Comparison of ENCODE assay signal across 1 cellular context in the genomic region with DNA sequence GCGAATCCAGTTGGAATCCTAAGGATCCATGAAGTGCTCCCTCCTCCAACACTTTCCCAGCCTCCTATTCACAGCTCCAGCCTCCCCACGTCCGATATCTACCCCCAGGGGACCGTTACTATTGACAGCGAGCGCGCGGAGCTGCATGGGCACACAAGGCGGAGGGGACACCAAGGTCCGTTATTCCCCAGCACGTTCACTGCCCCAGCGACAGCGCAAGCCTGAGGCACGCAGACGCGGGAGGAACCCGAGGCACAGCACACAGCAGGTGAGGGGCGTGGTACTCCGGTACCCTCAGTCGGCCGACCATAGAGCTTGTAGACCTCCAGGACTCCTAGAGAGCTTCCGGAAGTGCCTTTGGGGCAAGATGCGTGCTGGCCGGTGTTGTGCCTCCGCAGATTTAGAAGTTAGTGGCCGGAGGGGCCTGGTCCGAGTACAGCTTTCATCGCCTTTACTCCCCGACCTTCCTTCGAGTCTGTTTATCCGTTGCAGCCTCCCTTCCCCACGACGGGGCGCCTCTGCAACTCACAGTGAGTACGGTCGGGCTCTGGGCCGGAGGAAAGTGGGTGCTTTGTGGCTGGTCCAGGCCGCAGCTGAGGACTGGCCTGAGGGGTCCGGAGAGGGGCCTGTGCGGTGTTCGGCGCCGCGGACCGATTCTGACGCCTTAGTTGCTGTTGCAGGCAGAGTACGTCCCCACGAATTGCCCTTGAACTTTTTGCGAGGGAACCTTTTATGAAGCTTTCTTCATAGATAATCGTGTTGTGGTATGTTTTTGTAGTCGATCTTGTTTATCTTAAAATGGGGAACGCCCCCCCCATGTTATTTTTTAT.
A peak's percentile ranks its signal among the peaks of the same experiment; 100 is the strongest.
TF ChIP-seq lines count a peak whose summit lies in the region.

A gene (plus strand): TSS at position 384 of the 830 bp plus-strand sequence. CDS start 6,525 bp downstream, outside the sequence.

TF ChIP-seq in K562, 482 proteins besides CTCF, POLR2A, EP300 and RAD21 (continued from another document and continues in another):
- TF ChIP-seq, protein P1, sequence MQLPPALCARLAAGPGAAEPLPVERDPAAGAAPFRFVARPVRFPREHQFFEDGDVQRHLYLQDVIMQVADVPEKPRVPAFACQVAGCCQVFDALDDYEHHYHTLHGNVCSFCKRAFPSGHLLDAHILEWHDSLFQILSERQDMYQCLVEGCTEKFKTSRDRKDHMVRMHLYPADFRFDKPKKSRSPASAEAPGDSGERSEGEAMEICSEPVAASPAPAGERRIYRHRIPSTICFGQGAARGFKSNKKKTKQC (CRISPR knock-in tag; IDR thresholded peaks at IDR 0.05): peak; percentile 86; the same call in 1 of the 2 replicates
- TF ChIP-seq EZH2 (IDR thresholded peaks at IDR 0.05; ENCODE audit: borderline replicate concordance, low read depth, low read length): no peak
- TF ChIP-seq ZNF707 (CRISPR knock-in tag; conservative IDR thresholded peaks at IDR 0.05): no peak
- TF ChIP-seq, protein P2, sequence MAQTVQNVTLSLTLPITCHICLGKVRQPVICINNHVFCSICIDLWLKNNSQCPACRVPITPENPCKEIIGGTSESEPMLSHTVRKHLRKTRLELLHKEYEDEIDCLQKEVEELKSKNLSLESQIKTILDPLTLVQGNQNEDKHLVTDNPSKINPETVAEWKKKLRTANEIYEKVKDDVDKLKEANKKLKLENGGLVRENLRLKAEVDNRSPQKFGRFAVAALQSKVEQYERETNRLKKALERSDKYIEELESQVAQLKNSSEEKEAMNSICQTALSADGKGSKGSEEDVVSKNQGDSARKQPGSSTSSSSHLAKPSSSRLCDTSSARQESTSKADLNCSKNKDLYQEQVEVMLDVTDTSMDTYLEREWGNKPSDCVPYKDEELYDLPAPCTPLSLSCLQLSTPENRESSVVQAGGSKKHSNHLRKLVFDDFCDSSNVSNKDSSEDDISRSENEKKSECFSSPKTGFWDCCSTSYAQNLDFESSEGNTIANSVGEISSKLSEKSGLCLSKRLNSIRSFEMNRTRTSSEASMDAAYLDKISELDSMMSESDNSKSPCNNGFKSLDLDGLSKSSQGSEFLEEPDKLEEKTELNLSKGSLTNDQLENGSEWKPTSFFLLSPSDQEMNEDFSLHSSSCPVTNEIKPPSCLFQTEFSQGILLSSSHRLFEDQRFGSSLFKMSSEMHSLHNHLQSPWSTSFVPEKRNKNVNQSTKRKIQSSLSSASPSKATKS (CRISPR knock-in tag; IDR thresholded peaks at IDR 0.05): no peak
- TF ChIP-seq, protein P3, sequence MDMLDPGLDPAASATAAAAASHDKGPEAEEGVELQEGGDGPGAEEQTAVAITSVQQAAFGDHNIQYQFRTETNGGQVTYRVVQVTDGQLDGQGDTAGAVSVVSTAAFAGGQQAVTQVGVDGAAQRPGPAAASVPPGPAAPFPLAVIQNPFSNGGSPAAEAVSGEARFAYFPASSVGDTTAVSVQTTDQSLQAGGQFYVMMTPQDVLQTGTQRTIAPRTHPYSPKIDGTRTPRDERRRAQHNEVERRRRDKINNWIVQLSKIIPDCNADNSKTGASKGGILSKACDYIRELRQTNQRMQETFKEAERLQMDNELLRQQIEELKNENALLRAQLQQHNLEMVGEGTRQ (CRISPR knock-in tag; IDR thresholded peaks at IDR 0.05): no peak
- peak in 1 of 2 experiments; percentile 69; a peak in 3 of 4 replicates for TF ChIP-seq ARNT (IDR thresholded peaks at IDR 0.05)
- TF ChIP-seq, protein P4, sequence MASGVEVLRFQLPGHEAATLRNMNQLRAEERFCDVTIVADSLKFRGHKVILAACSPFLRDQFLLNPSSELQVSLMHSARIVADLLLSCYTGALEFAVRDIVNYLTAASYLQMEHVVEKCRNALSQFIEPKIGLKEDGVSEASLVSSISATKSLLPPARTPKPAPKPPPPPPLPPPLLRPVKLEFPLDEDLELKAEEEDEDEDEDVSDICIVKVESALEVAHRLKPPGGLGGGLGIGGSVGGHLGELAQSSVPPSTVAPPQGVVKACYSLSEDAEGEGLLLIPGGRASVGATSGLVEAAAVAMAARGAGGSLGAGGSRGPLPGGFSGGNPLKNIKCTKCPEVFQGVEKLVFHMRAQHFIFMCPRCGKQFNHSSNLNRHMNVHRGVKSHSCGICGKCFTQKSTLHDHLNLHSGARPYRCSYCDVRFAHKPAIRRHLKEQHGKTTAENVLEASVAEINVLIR (CRISPR knock-in tag; IDR thresholded peaks at IDR 0.05): no peak
- TF ChIP-seq ZNF134 (CRISPR knock-in tag; conservative IDR thresholded peaks at IDR 0.05): 0 out of 2 replicates have a peak, but pooled peaks have one; percentile 25
- TF ChIP-seq ZNF75A (CRISPR knock-in tag; IDR thresholded peaks at IDR 0.05): no peak
- TF ChIP-seq, protein P5, sequence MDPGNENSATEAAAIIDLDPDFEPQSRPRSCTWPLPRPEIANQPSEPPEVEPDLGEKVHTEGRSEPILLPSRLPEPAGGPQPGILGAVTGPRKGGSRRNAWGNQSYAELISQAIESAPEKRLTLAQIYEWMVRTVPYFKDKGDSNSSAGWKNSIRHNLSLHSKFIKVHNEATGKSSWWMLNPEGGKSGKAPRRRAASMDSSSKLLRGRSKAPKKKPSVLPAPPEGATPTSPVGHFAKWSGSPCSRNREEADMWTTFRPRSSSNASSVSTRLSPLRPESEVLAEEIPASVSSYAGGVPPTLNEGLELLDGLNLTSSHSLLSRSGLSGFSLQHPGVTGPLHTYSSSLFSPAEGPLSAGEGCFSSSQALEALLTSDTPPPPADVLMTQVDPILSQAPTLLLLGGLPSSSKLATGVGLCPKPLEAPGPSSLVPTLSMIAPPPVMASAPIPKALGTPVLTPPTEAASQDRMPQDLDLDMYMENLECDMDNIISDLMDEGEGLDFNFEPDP (CRISPR knock-in tag; IDR thresholded peaks at IDR 0.05): no peak
- TF ChIP-seq SREBF1 (IDR thresholded peaks at IDR 0.05; ENCODE audit: borderline replicate concordance, low read depth, low read length): no peak
- TF ChIP-seq, protein P6, sequence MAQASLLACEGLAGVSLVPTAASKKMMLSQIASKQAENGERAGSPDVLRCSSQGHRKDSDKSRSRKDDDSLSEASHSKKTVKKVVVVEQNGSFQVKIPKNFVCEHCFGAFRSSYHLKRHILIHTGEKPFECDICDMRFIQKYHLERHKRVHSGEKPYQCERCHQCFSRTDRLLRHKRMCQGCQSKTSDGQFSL (CRISPR knock-in tag; IDR thresholded peaks at IDR 0.05): peak; percentile 90
- TF ChIP-seq, protein P6 (tag; IDR thresholded peaks at IDR 0.05): peak in 1 of 2 experiments; percentile 88; a peak in 2 of 4 replicates
- no peak for TF ChIP-seq ZNF778 (CRISPR knock-in tag; IDR thresholded peaks at IDR 0.05)
- TF ChIP-seq ADNP (tag; IDR thresholded peaks at IDR 0.05): no peak
- TF ChIP-seq, protein P7, sequence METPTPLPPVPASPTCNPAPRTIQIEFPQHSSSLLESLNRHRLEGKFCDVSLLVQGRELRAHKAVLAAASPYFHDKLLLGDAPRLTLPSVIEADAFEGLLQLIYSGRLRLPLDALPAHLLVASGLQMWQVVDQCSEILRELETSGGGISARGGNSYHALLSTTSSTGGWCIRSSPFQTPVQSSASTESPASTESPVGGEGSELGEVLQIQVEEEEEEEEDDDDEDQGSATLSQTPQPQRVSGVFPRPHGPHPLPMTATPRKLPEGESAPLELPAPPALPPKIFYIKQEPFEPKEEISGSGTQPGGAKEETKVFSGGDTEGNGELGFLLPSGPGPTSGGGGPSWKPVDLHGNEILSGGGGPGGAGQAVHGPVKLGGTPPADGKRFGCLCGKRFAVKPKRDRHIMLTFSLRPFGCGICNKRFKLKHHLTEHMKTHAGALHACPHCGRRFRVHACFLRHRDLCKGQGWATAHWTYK (CRISPR knock-in tag; IDR thresholded peaks at IDR 0.05): peak; percentile 47; the same call in 1 of the 2 replicates
- TF ChIP-seq, protein P8, sequence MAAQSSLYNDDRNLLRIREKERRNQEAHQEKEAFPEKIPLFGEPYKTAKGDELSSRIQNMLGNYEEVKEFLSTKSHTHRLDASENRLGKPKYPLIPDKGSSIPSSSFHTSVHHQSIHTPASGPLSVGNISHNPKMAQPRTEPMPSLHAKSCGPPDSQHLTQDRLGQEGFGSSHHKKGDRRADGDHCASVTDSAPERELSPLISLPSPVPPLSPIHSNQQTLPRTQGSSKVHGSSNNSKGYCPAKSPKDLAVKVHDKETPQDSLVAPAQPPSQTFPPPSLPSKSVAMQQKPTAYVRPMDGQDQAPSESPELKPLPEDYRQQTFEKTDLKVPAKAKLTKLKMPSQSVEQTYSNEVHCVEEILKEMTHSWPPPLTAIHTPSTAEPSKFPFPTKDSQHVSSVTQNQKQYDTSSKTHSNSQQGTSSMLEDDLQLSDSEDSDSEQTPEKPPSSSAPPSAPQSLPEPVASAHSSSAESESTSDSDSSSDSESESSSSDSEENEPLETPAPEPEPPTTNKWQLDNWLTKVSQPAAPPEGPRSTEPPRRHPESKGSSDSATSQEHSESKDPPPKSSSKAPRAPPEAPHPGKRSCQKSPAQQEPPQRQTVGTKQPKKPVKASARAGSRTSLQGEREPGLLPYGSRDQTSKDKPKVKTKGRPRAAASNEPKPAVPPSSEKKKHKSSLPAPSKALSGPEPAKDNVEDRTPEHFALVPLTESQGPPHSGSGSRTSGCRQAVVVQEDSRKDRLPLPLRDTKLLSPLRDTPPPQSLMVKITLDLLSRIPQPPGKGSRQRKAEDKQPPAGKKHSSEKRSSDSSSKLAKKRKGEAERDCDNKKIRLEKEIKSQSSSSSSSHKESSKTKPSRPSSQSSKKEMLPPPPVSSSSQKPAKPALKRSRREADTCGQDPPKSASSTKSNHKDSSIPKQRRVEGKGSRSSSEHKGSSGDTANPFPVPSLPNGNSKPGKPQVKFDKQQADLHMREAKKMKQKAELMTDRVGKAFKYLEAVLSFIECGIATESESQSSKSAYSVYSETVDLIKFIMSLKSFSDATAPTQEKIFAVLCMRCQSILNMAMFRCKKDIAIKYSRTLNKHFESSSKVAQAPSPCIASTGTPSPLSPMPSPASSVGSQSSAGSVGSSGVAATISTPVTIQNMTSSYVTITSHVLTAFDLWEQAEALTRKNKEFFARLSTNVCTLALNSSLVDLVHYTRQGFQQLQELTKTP (IDR thresholded peaks at IDR 0.05; ENCODE audit: low read depth in 1 of 2, partially characterized antibody in 2 of 2): peak; percentile 50 to 88
- TF ChIP-seq SMAD3 (CRISPR knock-in tag; conservative IDR thresholded peaks at IDR 0.05): no peak; the same call in 1 of the 2 replicates
- TF ChIP-seq ZNF695 (CRISPR knock-in tag; IDR thresholded peaks at IDR 0.05): no peak
- peak; percentile 95; the same call in 1 of the 2 replicates for TF ChIP-seq KAT7 (CRISPR knock-in tag; IDR thresholded peaks at IDR 0.05; ENCODE audit: borderline replicate concordance)
- TF ChIP-seq, protein P9, sequence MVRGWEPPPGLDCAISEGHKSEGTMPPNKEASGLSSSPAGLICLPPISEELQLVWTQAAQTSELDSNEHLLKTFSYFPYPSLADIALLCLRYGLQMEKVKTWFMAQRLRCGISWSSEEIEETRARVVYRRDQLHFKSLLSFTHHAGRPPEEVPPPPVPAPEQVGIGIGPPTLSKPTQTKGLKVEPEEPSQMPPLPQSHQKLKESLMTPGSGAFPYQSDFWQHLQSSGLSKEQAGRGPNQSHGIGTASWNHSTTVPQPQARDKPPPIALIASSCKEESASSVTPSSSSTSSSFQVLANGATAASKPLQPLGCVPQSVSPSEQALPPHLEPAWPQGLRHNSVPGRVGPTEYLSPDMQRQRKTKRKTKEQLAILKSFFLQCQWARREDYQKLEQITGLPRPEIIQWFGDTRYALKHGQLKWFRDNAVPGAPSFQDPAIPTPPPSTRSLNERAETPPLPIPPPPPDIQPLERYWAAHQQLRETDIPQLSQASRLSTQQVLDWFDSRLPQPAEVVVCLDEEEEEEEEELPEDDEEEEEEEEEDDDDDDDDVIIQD (CRISPR knock-in tag; IDR thresholded peaks at IDR 0.05): no peak
- peak; percentile 67; the same call in 1 of the 2 replicates for TF ChIP-seq CBX1 (IDR thresholded peaks at IDR 0.05; ENCODE audit: low read depth)
- TF ChIP-seq BRCA1 (IDR thresholded peaks at IDR 0.05): no peak
- no peak for TF ChIP-seq BRCA1 (CRISPR knock-in tag; IDR thresholded peaks at IDR 0.05)
- TF ChIP-seq SMARCE1 (IDR thresholded peaks at IDR 0.05): 0 out of 2 replicates have a peak, but pooled peaks have one; percentile 50
- TF ChIP-seq, protein P10, sequence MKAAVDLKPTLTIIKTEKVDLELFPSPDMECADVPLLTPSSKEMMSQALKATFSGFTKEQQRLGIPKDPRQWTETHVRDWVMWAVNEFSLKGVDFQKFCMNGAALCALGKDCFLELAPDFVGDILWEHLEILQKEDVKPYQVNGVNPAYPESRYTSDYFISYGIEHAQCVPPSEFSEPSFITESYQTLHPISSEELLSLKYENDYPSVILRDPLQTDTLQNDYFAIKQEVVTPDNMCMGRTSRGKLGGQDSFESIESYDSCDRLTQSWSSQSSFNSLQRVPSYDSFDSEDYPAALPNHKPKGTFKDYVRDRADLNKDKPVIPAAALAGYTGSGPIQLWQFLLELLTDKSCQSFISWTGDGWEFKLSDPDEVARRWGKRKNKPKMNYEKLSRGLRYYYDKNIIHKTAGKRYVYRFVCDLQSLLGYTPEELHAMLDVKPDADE (conservative IDR thresholded peaks at IDR 0.05; ENCODE audit: control insufficient read depth, low read depth, low read length): peak; percentile 94
- TF ChIP-seq ZC3H4 (CRISPR knock-in tag; IDR thresholded peaks at IDR 0.05; ENCODE audit: borderline replicate concordance): no peak; the same call in 1 of the 2 replicates
- no peak for TF ChIP-seq ZNF408 (CRISPR knock-in tag; IDR thresholded peaks at IDR 0.05; ENCODE audit: low read depth)
- TF ChIP-seq, protein P11, sequence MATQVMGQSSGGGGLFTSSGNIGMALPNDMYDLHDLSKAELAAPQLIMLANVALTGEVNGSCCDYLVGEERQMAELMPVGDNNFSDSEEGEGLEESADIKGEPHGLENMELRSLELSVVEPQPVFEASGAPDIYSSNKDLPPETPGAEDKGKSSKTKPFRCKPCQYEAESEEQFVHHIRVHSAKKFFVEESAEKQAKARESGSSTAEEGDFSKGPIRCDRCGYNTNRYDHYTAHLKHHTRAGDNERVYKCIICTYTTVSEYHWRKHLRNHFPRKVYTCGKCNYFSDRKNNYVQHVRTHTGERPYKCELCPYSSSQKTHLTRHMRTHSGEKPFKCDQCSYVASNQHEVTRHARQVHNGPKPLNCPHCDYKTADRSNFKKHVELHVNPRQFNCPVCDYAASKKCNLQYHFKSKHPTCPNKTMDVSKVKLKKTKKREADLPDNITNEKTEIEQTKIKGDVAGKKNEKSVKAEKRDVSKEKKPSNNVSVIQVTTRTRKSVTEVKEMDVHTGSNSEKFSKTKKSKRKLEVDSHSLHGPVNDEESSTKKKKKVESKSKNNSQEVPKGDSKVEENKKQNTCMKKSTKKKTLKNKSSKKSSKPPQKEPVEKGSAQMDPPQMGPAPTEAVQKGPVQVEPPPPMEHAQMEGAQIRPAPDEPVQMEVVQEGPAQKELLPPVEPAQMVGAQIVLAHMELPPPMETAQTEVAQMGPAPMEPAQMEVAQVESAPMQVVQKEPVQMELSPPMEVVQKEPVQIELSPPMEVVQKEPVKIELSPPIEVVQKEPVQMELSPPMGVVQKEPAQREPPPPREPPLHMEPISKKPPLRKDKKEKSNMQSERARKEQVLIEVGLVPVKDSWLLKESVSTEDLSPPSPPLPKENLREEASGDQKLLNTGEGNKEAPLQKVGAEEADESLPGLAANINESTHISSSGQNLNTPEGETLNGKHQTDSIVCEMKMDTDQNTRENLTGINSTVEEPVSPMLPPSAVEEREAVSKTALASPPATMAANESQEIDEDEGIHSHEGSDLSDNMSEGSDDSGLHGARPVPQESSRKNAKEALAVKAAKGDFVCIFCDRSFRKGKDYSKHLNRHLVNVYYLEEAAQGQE (CRISPR knock-in tag; IDR thresholded peaks at IDR 0.05; ENCODE audit: low read depth): 0 out of 2 replicates have a peak, but pooled peaks have one; percentile 23
- no peak for TF ChIP-seq BRF1 (IDR thresholded peaks at IDR 0.05; ENCODE audit: borderline replicate concordance, extremely low read depth, insufficient read length)
- TF ChIP-seq BDP1 (IDR thresholded peaks at IDR 0.05; ENCODE audit: insufficient read depth, insufficient read length): no peak
- no peak for TF ChIP-seq PRPF4 (IDR thresholded peaks at IDR 0.05; ENCODE audit: insufficient read depth, low read depth, low read length, poor library complexity, severe bottlenecking)
- TF ChIP-seq TRIM28 (IDR thresholded peaks at IDR 0.05): no peak; the same call in 1 of the 2 replicates
